Comparison of ENCODE assay signal across 1 cellular context in the genomic region with DNA sequence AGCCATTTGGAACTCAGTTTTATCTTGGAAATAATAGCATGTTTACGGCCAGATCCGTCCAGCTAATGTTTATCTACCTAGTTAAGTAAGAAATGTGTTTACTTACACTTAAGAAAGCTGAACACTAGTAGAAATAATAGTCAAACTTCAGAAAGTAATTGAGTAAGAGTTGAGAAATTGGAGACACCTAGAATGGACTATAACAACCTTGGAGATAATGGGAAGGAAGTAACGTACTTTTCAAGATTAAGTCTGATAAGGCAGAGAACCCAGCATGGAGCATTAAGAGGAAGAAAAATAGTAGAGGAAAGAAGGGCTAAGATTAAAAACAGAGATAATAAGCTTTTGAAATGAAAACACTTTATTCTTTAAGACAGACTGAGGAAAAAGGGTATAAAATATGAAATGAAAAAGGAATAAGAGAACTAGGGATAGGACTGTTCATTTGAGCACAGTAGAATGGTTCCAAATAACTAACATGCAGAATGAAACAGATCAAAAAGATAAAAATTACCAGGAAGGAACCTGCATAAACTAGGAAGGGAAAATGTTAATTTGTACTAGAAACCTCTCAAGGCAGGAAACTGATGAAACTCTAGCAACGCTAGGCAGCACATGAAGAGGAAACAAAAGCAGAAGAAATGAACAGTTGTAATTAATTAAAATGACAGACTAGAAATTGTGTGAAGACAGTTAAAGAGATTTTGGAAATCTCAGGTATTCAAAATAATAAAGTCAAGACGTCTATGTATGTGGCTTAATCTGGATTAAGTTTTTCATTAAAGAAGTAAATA.
TF ChIP-seq lines count a peak whose summit lies in the region.

No MANE protein-coding gene starts in this region.

TF ChIP-seq in GM12878, 131 proteins besides CTCF, POLR2A, EP300 and RAD21:
- TF ChIP-seq GABPA (IDR thresholded peaks at IDR 0.05; ENCODE audit: low read depth) (no peak), ZNF24 (IDR thresholded peaks at IDR 0.05) (0 out of 2 replicates have a peak, but pooled peaks have one; percentile 28), ETV6 (conservative IDR thresholded peaks at IDR 0.05 in 1 of 2, IDR thresholded peaks at IDR 0.05 in 1 of 2; ENCODE audit: borderline replicate concordance in 1 of 2, low read depth in 1 of 2) (peak in 1 of 2 experiments; percentile 31; a peak in 1 of 4 replicates)
